Comparison of ENCODE assay signal across 21 cellular contexts in the genomic region with DNA sequence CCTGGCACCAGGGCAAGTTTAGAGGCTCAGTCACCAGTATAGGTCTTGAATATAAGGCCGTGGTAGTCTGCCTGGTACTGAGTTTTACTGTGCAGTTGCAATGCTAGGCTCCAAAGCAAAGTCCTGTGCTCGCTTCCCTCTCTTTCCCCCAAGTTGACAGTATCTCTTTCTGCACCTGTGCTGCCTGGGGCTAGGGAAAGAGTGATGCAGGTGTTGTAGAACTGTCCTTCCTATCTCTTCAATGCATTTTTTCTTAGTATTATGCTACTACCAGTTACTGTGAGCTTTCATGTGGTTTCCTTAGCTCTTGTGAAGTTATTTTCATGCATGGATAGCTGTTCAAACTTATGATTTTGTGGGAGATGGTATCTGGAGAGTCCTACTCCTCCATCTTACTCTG.
DNase-seq lines count a peak whose midpoint lies in the region; ATAC-seq and TF ChIP-seq lines count a peak whose summit lies in the region.
"Had no signal": no experiment of that assay in that cellular context is flagged by ENCODE, and none has a peak within 500 bp of the region (broad histone marks: within the 10 kb centered on the region; RNA-seq: fewer than 3 reads in every experiment).

No MANE protein-coding gene starts in this region.

- H3K9ac ChIP-seq in BLaER1 treated with 17β-estradiol and CSF1 and Interleukin-3, amounts not matched to agents 10 nM and 100 nM: no peak overlapping the region
- H3K9ac ChIP-seq in MM.1S (ENCODE audit: low read length): no peak overlapping the region

- H3K79me2 ChIP-seq in MM.1S (ENCODE audit: low read length): no peaks in the 10 kb centered on the region

- peaks cover 0 to 4% (median 0%) of the 10 kb centered on the region in 11 experiments; a peak in 1 of 22 replicates for H4K20me1 ChIP-seq in BLaER1 treated with 17β-estradiol and CSF1 and Interleukin-3, amounts not matched to agents 10 nM and 100 nM
- no peaks in the 10 kb centered on the region for H4K20me1 ChIP-seq in MM.1S (ENCODE audit: insufficient read depth, low read length)

- no peaks in the 10 kb centered on the region for H3F3A ChIP-seq in MM.1S (ENCODE audit: insufficient read depth, low read length)

- no peak overlapping the region for H3K27ac ChIP-seq in BLaER1 treated with 17β-estradiol and CSF1 and Interleukin-3, amounts not matched to agents 10 nM and 100 nM
- no peak overlapping the region for H3K27ac ChIP-seq in MM.1S (ENCODE audit: low read length)

- H2AFZ ChIP-seq in MM.1S (ENCODE audit: low read length): no peak overlapping the region

- H3K9me2 ChIP-seq in MM.1S (replicated peaks; ENCODE audit: insufficient read depth, low read length): no peaks in the 10 kb centered on the region

- no peak for ATAC-seq in HG03460 (IDR thresholded peaks at IDR 0.05; ENCODE audit: unreplicated experiment)

- H3K36me3 ChIP-seq in BLaER1 treated with 17β-estradiol and CSF1 and Interleukin-3, amounts not matched to agents 10 nM and 100 nM: peaks cover 22 to 86% (median 60%) of the 10 kb centered on the region in 11 experiments
- no peaks in the 10 kb centered on the region; the same call in 1 of the 2 replicates for H3K36me3 ChIP-seq in MM.1S (replicated peaks; ENCODE audit: insufficient read depth, low read length)

- H3K4me2 ChIP-seq in BLaER1 treated with 17β-estradiol and CSF1 and Interleukin-3, amounts not matched to agents 10 nM and 100 nM: peak overlapping the region in 6 of 11 experiments; percentile 3 to 54 (median 51); a peak in 9 of 22 replicates
- no peak overlapping the region for H3K4me2 ChIP-seq in MM.1S (ENCODE audit: low read depth, low read length)

- TF ChIP-seq CTCF in MM.1S (IDR thresholded peaks at IDR 0.05; ENCODE audit: low read length): no peak

- peak; percentile 81 for DNase-seq in Jurkat, Clone E6-1 (ENCODE audit: low read depth, low spot score)
- DNase-seq in MM.1S: peak; percentile 34
- peak; percentile 18 for DNase-seq in SW480 (ENCODE audit: low spot score)
- DNase-seq in HuH-7 (ENCODE audit: low spot score): no peak
- DNase-seq in anterior cingulate cortex (lab: John Stamatoyannopoulos, UW): no peak
- no peak for DNase-seq in epidermal melanocyte (ENCODE audit: insufficient read length, low spot score)
- DNase-seq: 8988T; ACHN; BE2C; C1 segment of cervical spinal cord; CD4-positive, alpha-beta memory T cell; CD4-positive, CD25-positive, alpha-beta regulatory T cell; CD8-positive, alpha-beta memory T cell; COR-L47; DMS 273 treated with DMSO at 0.1 percent for 48 hours; DMS153; DMS53; DMS79; GF-D8 had no signal

- H3K4me1 ChIP-seq in BLaER1 treated with 17β-estradiol and CSF1 and Interleukin-3, amounts not matched to agents 10 nM and 100 nM: peaks cover 0 to 18% (median 9%) of the 10 kb centered on the region in 10 experiments; a peak in 13 of 20 replicates
- H3K4me1 ChIP-seq in MM.1S (ENCODE audit: low read length): no peaks in the 10 kb centered on the region

- H3K9me3 ChIP-seq in BLaER1 treated with 17β-estradiol and CSF1 and Interleukin-3, amounts not matched to agents 10 nM and 100 nM (replicated peaks in 1 of 11): peaks cover 36 to 52% (median 51%) of the 10 kb centered on the region in 11 experiments
- no peaks in the 10 kb centered on the region for H3K9me3 ChIP-seq in MM.1S (replicated peaks; ENCODE audit: insufficient read depth, low read length)
- H3K9me3 ChIP-seq: BE2C had no signal

- H3K27me3 ChIP-seq in BLaER1 treated with 17β-estradiol and CSF1 and Interleukin-3, amounts not matched to agents 10 nM and 100 nM: no peaks in the 10 kb centered on the region
- no peaks in the 10 kb centered on the region for H3K27me3 ChIP-seq in MM.1S (replicated peaks; ENCODE audit: insufficient read depth, low read length)
- H3K27me3 ChIP-seq: BE2C had no signal

- no peak overlapping the region for H3K4me3 ChIP-seq in BLaER1 treated with 17β-estradiol and CSF1 and Interleukin-3, amounts not matched to agents 10 nM and 100 nM
- H3K4me3 ChIP-seq in Jurkat, Clone E6-1 (ENCODE audit: low read length): no peak overlapping the region
- no peak overlapping the region for H3K4me3 ChIP-seq in MM.1S (ENCODE audit: low read length)

Comparison
In these comparisons a context has a peak if more than half of its experiments do, and no peak if none do; other contexts are left out.
1. DNase-seq: peak in Jurkat, Clone E6-1 (single experiment), MM.1S (single experiment) and SW480 (single experiment); none in HuH-7 (single experiment), anterior cingulate cortex (0 of 58) and epidermal melanocyte (single experiment).